ENCODE assay signal across 1 cellular context in the genomic region with DNA sequence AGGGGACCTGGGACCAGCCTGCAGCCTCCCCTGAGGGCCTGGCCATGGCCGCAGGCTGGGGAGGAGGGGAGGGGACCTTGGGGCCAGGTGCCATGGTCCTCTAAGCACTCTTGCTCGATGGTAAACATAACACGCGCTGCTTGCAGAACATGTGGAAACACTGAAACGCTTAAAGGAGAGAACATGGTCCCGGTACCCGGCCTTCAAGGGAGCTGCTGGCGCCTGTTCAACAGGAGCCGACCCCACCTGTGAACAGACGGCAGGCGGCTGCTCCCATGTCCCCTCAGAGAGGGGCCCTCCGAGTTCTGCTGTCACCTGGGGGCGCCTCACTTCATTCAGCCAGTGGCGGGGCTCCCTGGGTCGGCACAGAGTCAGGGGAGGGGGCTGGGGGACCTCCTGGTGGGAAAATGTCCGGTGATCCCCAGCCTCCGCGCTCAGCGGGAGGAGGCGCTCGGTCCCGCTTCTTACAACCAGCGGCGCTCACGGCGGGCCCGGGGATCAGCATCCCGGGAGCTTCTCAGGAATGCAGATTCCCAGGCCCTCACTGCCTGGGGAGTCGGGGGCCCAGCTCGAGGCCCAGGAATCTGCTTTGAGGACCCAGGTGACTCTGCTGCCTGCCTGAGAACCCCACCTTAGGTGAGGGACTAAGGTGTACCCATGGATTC.
TF ChIP-seq lines count a peak whose summit lies in the region.

No MANE protein-coding gene starts in this region.

TF ChIP-seq in HepG2, 621 proteins besides CTCF, POLR2A, EP300 and RAD21 (continued from another document):
- TF ChIP-seq, protein P1, sequence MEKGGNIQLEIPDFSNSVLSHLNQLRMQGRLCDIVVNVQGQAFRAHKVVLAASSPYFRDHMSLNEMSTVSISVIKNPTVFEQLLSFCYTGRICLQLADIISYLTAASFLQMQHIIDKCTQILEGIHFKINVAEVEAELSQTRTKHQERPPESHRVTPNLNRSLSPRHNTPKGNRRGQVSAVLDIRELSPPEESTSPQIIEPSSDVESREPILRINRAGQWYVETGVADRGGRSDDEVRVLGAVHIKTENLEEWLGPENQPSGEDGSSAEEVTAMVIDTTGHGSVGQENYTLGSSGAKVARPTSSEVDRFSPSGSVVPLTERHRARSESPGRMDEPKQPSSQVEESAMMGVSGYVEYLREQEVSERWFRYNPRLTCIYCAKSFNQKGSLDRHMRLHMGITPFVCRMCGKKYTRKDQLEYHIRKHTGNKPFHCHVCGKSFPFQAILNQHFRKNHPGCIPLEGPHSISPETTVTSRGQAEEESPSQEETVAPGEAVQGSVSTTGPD (CRISPR knock-in tag; IDR thresholded peaks at IDR 0.05), result no peak
- TF ChIP-seq MED1 (CRISPR knock-in tag; IDR thresholded peaks at IDR 0.05) (no peak), MTF2 (CRISPR knock-in tag; IDR thresholded peaks at IDR 0.05; ENCODE audit: borderline replicate concordance) (no peak), HIVEP1 (CRISPR knock-in tag; IDR thresholded peaks at IDR 0.05) (no peak), CREB1 (IDR thresholded peaks at IDR 0.05) (no peak), CREB1 (CRISPR knock-in tag; IDR thresholded peaks at IDR 0.05) (no peak), PAWR (CRISPR knock-in tag; IDR thresholded peaks at IDR 0.05; ENCODE audit: borderline replicate concordance) (no peak), SSRP1 (CRISPR knock-in tag; IDR thresholded peaks at IDR 0.05) (no peak), NCOA5 (CRISPR knock-in tag; IDR thresholded peaks at IDR 0.05) (no peak), ZNF207 (IDR thresholded peaks at IDR 0.05; ENCODE audit: borderline replicate concordance) (no peak), ZNF577 (CRISPR knock-in tag; IDR thresholded peaks at IDR 0.05; ENCODE audit: borderline replicate concordance, low read depth) (no peak), ZNF781 (CRISPR knock-in tag; IDR thresholded peaks at IDR 0.05; ENCODE audit: borderline replicate concordance, not compliant biosample characterization) (no peak), DNMT3B (CRISPR knock-in tag; conservative IDR thresholded peaks at IDR 0.05) (no peak), EZH2 (conservative IDR thresholded peaks at IDR 0.05; ENCODE audit: low read depth, low read length) (peak; percentile 81), HNF4G (IDR thresholded peaks at IDR 0.05; ENCODE audit: borderline replicate concordance, low read depth, low read length) (no peak), HNF4G (CRISPR knock-in tag; IDR thresholded peaks at IDR 0.05; ENCODE audit: borderline replicate concordance, low read depth) (no peak), KDM2A (CRISPR knock-in tag; IDR thresholded peaks at IDR 0.05; ENCODE audit: borderline replicate concordance, low read depth) (peak; percentile 75), ISL2 (CRISPR knock-in tag; IDR thresholded peaks at IDR 0.05) (no peak)
